In the genomic region with DNA sequence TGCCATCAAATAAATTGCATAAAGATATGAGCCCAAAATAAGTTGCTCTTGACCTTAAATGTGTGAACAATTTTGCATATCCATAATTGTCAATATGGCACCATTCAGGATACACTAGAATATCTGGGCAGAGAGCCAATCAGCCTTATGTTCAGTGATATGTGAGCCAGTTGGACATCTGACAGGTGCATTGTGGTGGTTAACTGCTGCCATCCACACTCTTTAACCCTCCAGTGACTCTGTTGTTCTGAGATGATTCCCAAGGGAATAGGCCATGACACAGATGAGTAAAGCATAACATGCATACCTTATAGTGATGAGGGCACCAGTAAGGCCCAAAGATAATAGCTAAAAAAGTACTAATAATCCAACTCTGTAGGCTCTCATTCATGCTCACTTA, we compare ENCODE assay signal across 12 cellular contexts.
DNase-seq lines count a peak whose midpoint lies in the region; ATAC-seq and TF ChIP-seq lines count a peak whose summit lies in the region.
"Had no signal": no experiment of that assay in that cellular context is flagged by ENCODE, and none has a peak within 500 bp of the region (broad histone marks: within the 10 kb centered on the region; RNA-seq: fewer than 3 reads in every experiment).

No MANE protein-coding gene starts in this region.

- H3K27me3 ChIP-seq in left lung: no peaks in the 10 kb centered on the region

- H3K9me3 ChIP-seq in left lung: no peaks in the 10 kb centered on the region

- no peak overlapping the region for H3K27ac Mint-ChIP-seq in effector memory CD8-positive, alpha-beta T cell
- H3K27ac Mint-ChIP-seq: activated naive CD8-positive, alpha-beta T cell had no signal

- no peaks in the 10 kb centered on the region for H3K36me3 Mint-ChIP-seq in effector memory CD8-positive, alpha-beta T cell (ENCODE audit: insufficient read depth)
- H3K36me3 Mint-ChIP-seq: activated naive CD8-positive, alpha-beta T cell had no signal

- DNase-seq in DMS153 treated with DMSO at 0.1 percent for 48 hours (lab: John Stamatoyannopoulos, UW; ENCODE audit: unreplicated experiment) (peak; percentile 89), NCI-H1436 treated with DMSO at 0.1 percent for 48 hours (lab: John Stamatoyannopoulos, UW) (peak; percentile 6), NCI-H446 treated with DMSO at 0.1 percent for 48 hours (lab: John Stamatoyannopoulos, UW) (peak; percentile 97), fibroblast of pulmonary artery (ENCODE audit: low read depth) (peak; percentile 4), left lung (no peak)
- no peak for DNase-seq in effector memory CD8-positive, alpha-beta T cell
- DNase-seq: central memory CD4-positive, alpha-beta T cell; hypothalamus had no signal

- no peak overlapping the region for H3K27ac ChIP-seq in left lung
- H3K27ac ChIP-seq: KMS-11 had no signal

- ATAC-seq in HG03439 (IDR thresholded peaks at IDR 0.05; ENCODE audit: unreplicated experiment) (no peak), left lung (no peak), GM18858 (IDR thresholded peaks at IDR 0.05; ENCODE audit: unreplicated experiment) (no peak)
- no peak for ATAC-seq in effector memory CD8-positive, alpha-beta T cell (replicated peaks)

- no peaks in the 10 kb centered on the region for H3K36me3 ChIP-seq in left lung

- H3K4me3 ChIP-seq in fibroblast of pulmonary artery (replicated peaks; ENCODE audit: low read depth, low read length): no peak overlapping the region
- H3K4me3 ChIP-seq in left lung: no peak overlapping the region

- H3K4me1 Mint-ChIP-seq in effector memory CD8-positive, alpha-beta T cell (ENCODE audit: low read depth in 2 of 2): no peaks in the 10 kb centered on the region

- peaks cover 0 to 6% of the 10 kb centered on the region in 2 donors for H3K9me3 Mint-ChIP-seq in effector memory CD8-positive, alpha-beta T cell

- H3K27me3 Mint-ChIP-seq in effector memory CD8-positive, alpha-beta T cell: no peaks in the 10 kb centered on the region
- H3K27me3 Mint-ChIP-seq: activated naive CD8-positive, alpha-beta T cell had no signal

- no peak overlapping the region for H3K4me3 Mint-ChIP-seq in effector memory CD8-positive, alpha-beta T cell
- H3K4me3 Mint-ChIP-seq: activated naive CD8-positive, alpha-beta T cell had no signal

- TF ChIP-seq CTCF in fibroblast of pulmonary artery (IDR thresholded peaks at IDR 0.05; ENCODE audit: low read length, missing control alignments): no peak
- no peak for TF ChIP-seq CTCF in left lung (IDR thresholded peaks at IDR 0.05)

- intact Hi-C loops in left lung (cut with DNase I): no loop called here

- no peaks in the 10 kb centered on the region for H3K4me1 ChIP-seq in left lung

Comparison
In these comparisons a context has a peak if more than half of its experiments do, and no peak if none do; other contexts are left out.
1. DNase-seq: peak in DMS153 treated with DMSO at 0.1 percent for 48 hours (single experiment), NCI-H1436 treated with DMSO at 0.1 percent for 48 hours (single experiment), NCI-H446 treated with DMSO at 0.1 percent for 48 hours (single experiment) and fibroblast of pulmonary artery (single experiment); none in effector memory CD8-positive, alpha-beta T cell (0 of 3) and left lung (0 of 2).